9 cellular contexts compared by ENCODE assay signal in genomic region chr1:156421062-156421938, GRCh38. TPM values are rescaled to one million over a fixed set of nuclear protein-coding genes. Genes with fewer than 3 reads are reported as not detected.
DNase-seq lines count a peak whose midpoint lies in the region; ATAC-seq, FAIRE-seq and TF ChIP-seq lines count a peak whose summit lies in the region.
"Had no signal": no experiment of that assay in that cellular context is flagged by ENCODE, and none has a peak within 500 bp of the region (broad histone marks: within the 10 kb centered on the region; RNA-seq: fewer than 3 reads in every experiment).

No MANE protein-coding gene starts in this region.

- no peak overlapping the region for H3K27ac ChIP-seq in kidney (ENCODE audit: low read depth in 2 of 2, low read length in 2 of 2)

- H3K4me1 ChIP-seq in kidney (ENCODE audit: control insufficient read depth in 1 of 2, insufficient read depth in 1 of 2, low read depth in 1 of 2, low read length in 2 of 2): peaks cover 0 to 10% of the 10 kb centered on the region in 2 donors

- DNase-seq in GM04504 (ENCODE audit: low read depth): peak; percentile 19
- DNase-seq in NCI-H2029 (lab: John Stamatoyannopoulos, UW): peak; percentile 64
- DNase-seq in central memory CD4-positive, alpha-beta T cell: peak; percentile 57
- peak; percentile 92 for DNase-seq in kidney
- DNase-seq in stimulated activated CD4-positive, alpha-beta T cell treated with anti-CD3 and anti-CD28 coated beads, Interleukin-1b, Interleukin-23, amount 100 ng/mL, for 1 hour (ENCODE audit: low read depth in 2 of 2): peak; percentile 13 to 40
- no peak for DNase-seq in SKM-1 (lab: John Stamatoyannopoulos, UW; ENCODE audit: unreplicated experiment)

- H3K4me3 ChIP-seq in kidney (ENCODE audit: low read length in 2 of 2): peak overlapping the region in 1 of 2 donors; percentile 29

- no peak overlapping the region for H3K9ac ChIP-seq in kidney (ENCODE audit: low read length in 2 of 2)

- no peaks in the 10 kb centered on the region for H3K36me3 ChIP-seq in kidney (ENCODE audit: control insufficient read depth in 1 of 2, insufficient read depth in 2 of 2, low read length in 2 of 2)

- no peaks in the 10 kb centered on the region for H3K9me3 ChIP-seq in kidney (ENCODE audit: control insufficient read depth in 1 of 2, low read length in 2 of 2)

- peak; percentile 70 for ATAC-seq in HG02623 (IDR thresholded peaks at IDR 0.05; ENCODE audit: unreplicated experiment)
- ATAC-seq in activated CD4-positive, CD25-positive, alpha-beta regulatory T cell treated with anti-CD3 and anti-CD28 coated beads, Interleukin-2, amount 50 U/mL, for 24 hours: peak; percentile 72 to 75

- intact Hi-C loops in kidney (cut with DNase I): no loop called here

- no peak for FAIRE-seq in kidney (lab: Jason Lieb, UNC)

- TF ChIP-seq CTCF in kidney (IDR thresholded peaks at IDR 0.05; ENCODE audit: borderline replicate concordance, extremely low read depth, insufficient read depth): no peak

RNA-seq across cellular contexts. Expression of gene RHBG, which starts 52.3 kb away (rescaled TPM):
- 4.2 TPM for total RNA-seq in kidney
- polyA plus RNA-seq in kidney (ENCODE audit: insufficient read depth, low read depth, low replicate concordance): 61.9 TPM
- total RNA-seq: epithelial cell of proximal tubule had no signal
